Comparison of ENCODE assay signal across 15 cellular contexts in the genomic region with DNA sequence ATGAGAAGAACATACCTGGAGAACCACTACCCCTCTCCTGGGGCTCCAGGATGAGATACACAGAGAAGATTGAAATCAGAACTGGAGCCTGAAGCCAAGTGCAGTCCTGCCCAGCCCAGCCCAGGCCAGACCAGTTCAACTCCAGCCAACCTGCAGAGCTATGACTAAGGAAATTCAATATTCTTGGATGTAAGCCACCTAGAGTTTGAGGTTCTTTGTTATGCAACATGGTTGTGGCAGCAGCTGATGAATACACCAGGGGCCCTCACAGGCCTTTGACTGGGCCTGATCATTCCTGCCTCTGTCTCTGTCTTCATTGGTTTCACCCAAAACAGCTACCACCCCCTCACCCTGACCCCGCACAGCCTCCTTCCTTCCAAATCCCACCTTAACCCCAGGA.
DNase-seq lines count a peak whose midpoint lies in the region; ATAC-seq and TF ChIP-seq lines count a peak whose summit lies in the region.
"Had no signal": no experiment of that assay in that cellular context is flagged by ENCODE, and none has a peak within 500 bp of the region (broad histone marks: within the 10 kb centered on the region; RNA-seq: fewer than 3 reads in every experiment).

No MANE protein-coding gene starts in this region.

- no peak overlapping the region for H3K4ac ChIP-seq in H9 (ENCODE audit: low read depth, low read length)

- H3K4me1 ChIP-seq in H9 (ENCODE audit: insufficient read depth, low read length) (peaks cover 24% of the 10 kb centered on the region), neural progenitor cell (peaks cover 14% of the 10 kb centered on the region), testis (no peaks in the 10 kb centered on the region)
- H3K4me1 ChIP-seq: prostate gland had no signal

- H3K79me2 ChIP-seq in H9 (ENCODE audit: insufficient read depth, low read length) = no peaks in the 10 kb centered on the region
- no peaks in the 10 kb centered on the region for H3K79me2 ChIP-seq in neural progenitor cell (ENCODE audit: low read depth)

- H3K36me3 Mint-ChIP-seq in H9 (ENCODE audit: insufficient read depth in 1 of 3, low read depth in 3 of 3) (no peaks in the 10 kb centered on the region), neural progenitor cell (no peaks in the 10 kb centered on the region)

- no peak overlapping the region for H3K23ac ChIP-seq in H9 (ENCODE audit: insufficient read length, low read depth, low read length)

- no peak overlapping the region for H3T11ph ChIP-seq in H9 (ENCODE audit: low read length)

- H3K27ac ChIP-seq in H9 (ENCODE audit: insufficient read length, low read depth, low read length) = no peak overlapping the region
- no peak overlapping the region for H3K27ac ChIP-seq in epithelial cell of prostate
- H3K27ac ChIP-seq in neural progenitor cell = no peak overlapping the region
- no peak overlapping the region for H3K27ac ChIP-seq in testis
- H3K27ac ChIP-seq: left ventricle myocardium inferior, prostate gland had no signal

- DNase-seq in H9 (peak; percentile 41), NCI-H2029 treated with DMSO at 0.1 percent for 48 hours (lab: John Stamatoyannopoulos, UW) (peak; percentile 72), epithelial cell of prostate (ENCODE audit: low read depth, low spot score) (peak; percentile 68), neural progenitor cell (ENCODE audit: low spot score) (no peak), testis (no peak), AG08395 (ENCODE audit: low spot score) (no peak)
- DNase-seq: activated CD4-positive, alpha-beta T cell treated with anti-CD3 and anti-CD28 coated beads for 4 hours; activated CD8-positive, alpha-beta memory T cell treated with anti-CD3 and anti-CD28 coated beads, Interleukin-2, amount 50 U/mL, for 48 hours; activated naive CD4-positive, alpha-beta T cell; dermis blood vessel endothelial cell; hippocampal formation; left ventricle myocardium inferior; SHP77 treated with DMSO at 0.1 percent for 48 hours had no signal

- H3K4me3 Mint-ChIP-seq in H9 (peak overlapping the region in 1 of 2 experiments; percentile 65; a peak in 3 of 5 replicates), neural progenitor cell (no peak overlapping the region)

- H2BK120ac ChIP-seq in H9 (ENCODE audit: low read depth, low read length, poor library complexity, severe bottlenecking) = no peak overlapping the region

- no peak overlapping the region for H2BK20ac ChIP-seq in H9 (ENCODE audit: low read depth, low read length, poor library complexity, severe bottlenecking)

- no peak overlapping the region for H2BK5ac ChIP-seq in H9 (ENCODE audit: insufficient read length, low read length)

- no CpG with 5 or more reads among the region's 1 CpG for WGBS in H9 (ENCODE audit: extremely low coverage, insufficient read length, low lambda C conversion rate)
- 91 to 94% methylated on average over 1 of the region's 1 CpG for WGBS in testis, 2 donors

- H3K27me3 ChIP-seq in H9 (ENCODE audit: insufficient read depth, low read length) = no peaks in the 10 kb centered on the region
- no peaks in the 10 kb centered on the region for H3K27me3 ChIP-seq in neural progenitor cell
- H3K27me3 ChIP-seq in testis = no peaks in the 10 kb centered on the region

- H3K9ac ChIP-seq in H9 (ENCODE audit: extremely low read depth, insufficient read length, low read length) (no peak overlapping the region), neural progenitor cell (no peak overlapping the region)

- no peak overlapping the region for H2AK5ac ChIP-seq in H9 (ENCODE audit: insufficient read length, low read length)

- H3F3A ChIP-seq in neural progenitor cell (ENCODE audit: low read depth) = peaks cover 5% of the 10 kb centered on the region

- H3K4me2 ChIP-seq in H9 (ENCODE audit: insufficient read depth, insufficient read length, low read length) = peak overlapping the region; percentile 26
- H3K4me2 ChIP-seq in neural progenitor cell = no peak overlapping the region

- no peak overlapping the region for H4K5ac ChIP-seq in H9 (ENCODE audit: insufficient read length, low read depth, low read length)

- H3K9me3 Mint-ChIP-seq in H9 (no peaks in the 10 kb centered on the region), neural progenitor cell (no peaks in the 10 kb centered on the region)

- H4K20me1 ChIP-seq in H9 (ENCODE audit: control insufficient read depth, insufficient read depth, insufficient read length) = no peaks in the 10 kb centered on the region
- no peaks in the 10 kb centered on the region for H4K20me1 ChIP-seq in neural progenitor cell (ENCODE audit: low read depth)

- ATAC-seq in HG02678 (IDR thresholded peaks at IDR 0.05; ENCODE audit: unreplicated experiment) = no peak

- H3K27ac Mint-ChIP-seq in H9 (peak overlapping the region; percentile 81 to 97 (median 93)), neural progenitor cell (peak overlapping the region; percentile 1)

- no peaks in the 10 kb centered on the region for H3K23me2 ChIP-seq in H9 (ENCODE audit: insufficient read length, low read depth, low read length, poor library complexity, severe bottlenecking)

- H3K9me3 ChIP-seq in H9 (ENCODE audit: control insufficient read depth, low read depth, low read length) = no peaks in the 10 kb centered on the region
- H3K9me3 ChIP-seq in neural progenitor cell (ENCODE audit: low read depth) = no peaks in the 10 kb centered on the region
- no peaks in the 10 kb centered on the region for H3K9me3 ChIP-seq in testis
- H3K9me3 ChIP-seq: left ventricle myocardium inferior, prostate gland had no signal

- peak overlapping the region; percentile 58 for H2BK12ac ChIP-seq in H9 (ENCODE audit: insufficient read length, low read depth, low read length)

- no peak overlapping the region for H3K56ac ChIP-seq in H9 (ENCODE audit: insufficient read length, low read depth, low read length)

- H4K91ac ChIP-seq in H9 (ENCODE audit: insufficient read length, low read depth, low read length) = no peak overlapping the region

- H3K27me3 Mint-ChIP-seq in H9 (ENCODE audit: low read depth) = no peaks in the 10 kb centered on the region; the same call in none of the 2 replicates
- H3K27me3 Mint-ChIP-seq in neural progenitor cell (ENCODE audit: insufficient read depth, low read depth) = peaks cover 8% of the 10 kb centered on the region

- H3K14ac ChIP-seq in H9 (ENCODE audit: insufficient read depth, low read length) = no peak overlapping the region

- H2BK15ac ChIP-seq in H9 (ENCODE audit: low read depth, low read length) = no peak overlapping the region

- H2AFZ ChIP-seq in H9 (ENCODE audit: low read length) = no peak overlapping the region
- H2AFZ ChIP-seq in neural progenitor cell (replicated peaks) = no peak overlapping the region

- TF ChIP-seq CTCF in H9 (conservative IDR thresholded peaks at IDR 0.05) (no peak), neural progenitor cell (IDR thresholded peaks at IDR 0.05) (no peak), testis (IDR thresholded peaks at IDR 0.05) (no peak)

- no peak overlapping the region for H3K18ac ChIP-seq in H9 (ENCODE audit: insufficient read length, low read depth, low read length)

- intact Hi-C loops in testis (cut with DNase I; ENCODE audit: low total_unique reads) = no loop called here

- H3K79me1 ChIP-seq in H9 (ENCODE audit: insufficient read depth, low read depth, low read length, poor library complexity, severe bottlenecking) = no peaks in the 10 kb centered on the region

- no peak overlapping the region for H4K8ac ChIP-seq in H9 (replicated peaks; ENCODE audit: insufficient read length, low read depth, low read length)

- H3K4me1 Mint-ChIP-seq in H9 (peaks cover 43 to 48% of the 10 kb centered on the region in 2 experiments), neural progenitor cell (peaks cover 15% of the 10 kb centered on the region)

- no peak for TF ChIP-seq POLR2A in testis (IDR thresholded peaks at IDR 0.05)

- H3K36me3 ChIP-seq in neural progenitor cell (no peaks in the 10 kb centered on the region), testis (ENCODE audit: low read depth, missing control alignments) (no peaks in the 10 kb centered on the region)
- H3K36me3 ChIP-seq: left ventricle myocardium inferior, prostate gland had no signal

- H3K4me3 ChIP-seq in neural progenitor cell (no peak overlapping the region), testis (no peak overlapping the region)
- H3K4me3 ChIP-seq: left ventricle myocardium inferior, prostate gland had no signal

Comparison
In these comparisons a context has a peak if more than half of its experiments do, and no peak if none do; other contexts are left out.
1. DNase-seq: peak in H9 (single experiment), NCI-H2029 treated with DMSO at 0.1 percent for 48 hours (single experiment) and epithelial cell of prostate (single experiment); none in neural progenitor cell (single experiment), testis (single experiment) and AG08395 (single experiment).